In the genomic region with DNA sequence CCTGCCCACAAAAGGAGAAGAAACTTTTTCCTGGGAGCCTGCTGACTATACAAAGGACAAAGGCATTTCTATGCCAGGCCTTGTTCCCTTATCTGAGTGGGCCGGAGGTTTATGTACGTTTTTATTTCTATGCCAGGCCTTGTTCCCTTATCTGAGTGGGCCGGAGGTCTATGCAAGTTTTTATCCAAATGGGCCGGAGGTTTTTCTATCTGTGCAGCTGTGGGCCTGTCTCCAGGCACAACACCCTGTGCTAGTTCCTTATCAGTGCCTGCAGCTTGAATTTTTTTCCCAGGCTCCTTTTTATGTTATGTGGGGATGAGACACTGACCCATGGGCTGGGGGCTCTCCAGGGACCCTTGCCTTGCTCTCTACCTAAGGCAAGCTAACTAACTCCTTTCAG, we compare ENCODE assay signal across 24 cellular contexts. TPM values are rescaled to one million over a fixed set of nuclear protein-coding genes. Genes with fewer than 3 reads are reported as not detected.
"Had no signal": no experiment of that assay in that cellular context is flagged by ENCODE, and none has a peak within 500 bp of the region (broad histone marks: within the 10 kb centered on the region; RNA-seq: fewer than 3 reads in every experiment).

No MANE protein-coding gene starts in this region.

- DNase-seq: effector memory CD8-positive, alpha-beta T cell; esophagus squamous epithelium; foreskin keratinocyte; left colon; left ventricle myocardium superior; mesendoderm; naive thymus-derived CD4-positive, alpha-beta T cell; nephron progenitor cell; spleen; stimulated activated CD4-positive, alpha-beta T cell treated with anti-CD3 and anti-CD28 coated beads, Interleukin-15, amount 100 ng/mL, for 24 hours; stimulated activated CD4-positive, alpha-beta T cell treated with anti-CD3 and anti-CD28 coated beads, Interleukin-1b, Interleukin-23, amount 100 ng/mL, for 48 hours; stimulated activated CD4-positive, alpha-beta T cell treated with anti-CD3 and anti-CD28 coated beads, Interleukin-4, amount 100 ng/mL, for 24 hours; stimulated activated naive B cell treated with anti-CD40 and anti-IgM and Interleukin-4, amounts not matched to agents 10 μg/mL and 1 μg/mL and 100 μg/mL, for 72 hours; stimulated activated naive CD8-positive, alpha-beta T cell treated with anti-CD3 and anti-CD28 coated beads, Interleukin-15, amount 100 ng/mL, for 72 hours; trophoblast cell had no signal

- H3K4me3 Mint-ChIP-seq: dendritic cell treated with granulocyte-macrophage colony-stimulating factor and Interleukin-4, amounts not matched to agents 40 ng/mL and 50 ng/mL, for 4 days; effector memory CD8-positive, alpha-beta T cell; nephron progenitor cell; stimulated activated naive B cell treated with anti-CD40 and anti-IgM and Interleukin-4, amounts not matched to agents 10 μg/mL and 1 μg/mL and 100 μg/mL, for 72 hours; stimulated activated naive CD8-positive, alpha-beta T cell treated with anti-CD3 and anti-CD28 coated beads, Interleukin-15, amount 100 ng/mL, for 72 hours had no signal

- H3K27me3 Mint-ChIP-seq: dendritic cell treated with granulocyte-macrophage colony-stimulating factor and Interleukin-4, amounts not matched to agents 40 ng/mL and 50 ng/mL, for 4 days; effector memory CD8-positive, alpha-beta T cell; naive thymus-derived CD4-positive, alpha-beta T cell; stimulated activated naive B cell treated with anti-CD40 and anti-IgM and Interleukin-4, amounts not matched to agents 10 μg/mL and 1 μg/mL and 100 μg/mL, for 72 hours; stimulated activated naive CD8-positive, alpha-beta T cell treated with anti-CD3 and anti-CD28 coated beads, Interleukin-15, amount 100 ng/mL, for 72 hours had no signal

- H3K27ac Mint-ChIP-seq: dendritic cell treated with granulocyte-macrophage colony-stimulating factor and Interleukin-4, amounts not matched to agents 40 ng/mL and 50 ng/mL, for 4 days; effector memory CD8-positive, alpha-beta T cell; naive thymus-derived CD4-positive, alpha-beta T cell; nephron progenitor cell; stimulated activated naive B cell treated with anti-CD40 and anti-IgM and Interleukin-4, amounts not matched to agents 10 μg/mL and 1 μg/mL and 100 μg/mL, for 72 hours; stimulated activated naive CD8-positive, alpha-beta T cell treated with anti-CD3 and anti-CD28 coated beads, Interleukin-15, amount 100 ng/mL, for 72 hours had no signal

- H3K4me3 ChIP-seq: esophagus squamous epithelium, hepatocyte, lung, spleen, thoracic aorta had no signal

- H3K4me1 Mint-ChIP-seq: naive thymus-derived CD4-positive, alpha-beta T cell; nephron progenitor cell; stimulated activated naive CD8-positive, alpha-beta T cell treated with anti-CD3 and anti-CD28 coated beads, Interleukin-15, amount 100 ng/mL, for 72 hours had no signal

- H3K27me3 ChIP-seq: esophagus squamous epithelium, foreskin keratinocyte, hepatocyte, spleen had no signal

- ATAC-seq: effector memory CD8-positive, alpha-beta T cell; foreskin keratinocyte; left colon; left ventricle myocardium superior; naive thymus-derived CD4-positive, alpha-beta T cell; sciatic nerve; stimulated activated naive B cell treated with anti-CD40 and anti-IgM and Interleukin-4, amounts not matched to agents 10 μg/mL and 1 μg/mL and 100 μg/mL, for 72 hours; stimulated activated naive CD8-positive, alpha-beta T cell treated with anti-CD3 and anti-CD28 coated beads, Interleukin-15, amount 100 ng/mL, for 72 hours had no signal

- H3K4me1 ChIP-seq: esophagus squamous epithelium, foreskin keratinocyte, spleen had no signal

- H3K27ac ChIP-seq: esophagus squamous epithelium, foreskin keratinocyte, hepatocyte, spleen, thoracic aorta had no signal

RNA-seq across cellular contexts. Expression of gene SLC25A2, which starts 5.5 kb away (rescaled TPM):
- total RNA-seq: epithelial cell of proximal tubule, foreskin keratinocyte, kidney epithelial cell, left ventricle myocardium superior had no signal
- polyA plus RNA-seq: foreskin keratinocyte, hepatocyte, urinary bladder had no signal

RNA-seq across cellular contexts. Expression of gene PCDHGA1, which starts 31.9 kb away (rescaled TPM):
- total RNA-seq: mononuclear cell had no signal
- polyA plus RNA-seq: foreskin keratinocyte; hepatocyte; naive thymus-derived CD4-positive, alpha-beta T cell had no signal

RNA-seq across cellular contexts. Expression of gene PCDHGA2, which starts 40.2 kb away (rescaled TPM):
- total RNA-seq: hepatocyte, mononuclear cell had no signal
- polyA plus RNA-seq: hepatocyte; naive thymus-derived CD4-positive, alpha-beta T cell had no signal

RNA-seq across cellular contexts. Expression of gene PCDHGA3, which starts 45.3 kb away (rescaled TPM):
- total RNA-seq: foreskin keratinocyte, hepatocyte had no signal
- polyA plus RNA-seq: hepatocyte; naive thymus-derived CD4-positive, alpha-beta T cell had no signal
